ENCODE assay signal across 18 cellular contexts in the genomic region with DNA sequence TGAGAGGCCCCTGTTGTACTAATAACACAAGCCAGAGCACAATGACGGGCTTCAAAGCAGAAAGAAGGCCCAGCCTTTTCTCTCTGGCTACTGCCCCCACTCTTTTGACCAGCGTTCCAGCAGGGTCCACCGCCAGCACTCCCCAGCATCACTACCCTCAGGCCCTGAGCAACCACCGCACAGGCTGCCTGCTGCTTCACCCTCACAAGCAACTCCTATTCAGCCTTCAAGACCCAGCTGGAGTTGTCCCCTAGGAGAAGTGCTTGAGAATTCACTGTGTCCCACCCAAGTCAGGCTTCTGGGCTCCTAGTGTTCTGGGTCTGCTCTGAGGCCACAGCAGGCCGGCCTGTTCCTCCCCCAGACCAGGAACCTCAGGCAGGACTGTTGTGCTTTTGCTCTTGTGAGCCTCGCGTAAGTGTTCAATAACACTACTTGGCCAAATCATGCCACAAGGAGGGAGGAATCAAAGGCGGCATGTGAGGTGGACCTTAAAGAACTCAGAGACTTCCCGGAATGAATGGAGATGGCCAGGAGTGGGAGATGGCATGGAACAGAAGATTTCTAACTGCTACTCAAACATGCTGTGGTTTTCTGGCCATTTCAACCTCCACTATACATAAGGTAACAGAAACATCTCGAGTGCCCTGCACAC.
DNase-seq lines count a peak whose midpoint lies in the region; ATAC-seq and TF ChIP-seq lines count a peak whose summit lies in the region.
"Had no signal": no experiment of that assay in that cellular context is flagged by ENCODE, and none has a peak within 500 bp of the region (broad histone marks: within the 10 kb centered on the region; RNA-seq: fewer than 3 reads in every experiment).

No MANE protein-coding gene starts in this region.

- H3K4me1 Mint-ChIP-seq in activated naive CD8-positive, alpha-beta T cell treated with anti-CD3 and anti-CD28 coated beads for 36 hours: peaks cover 97% of the 10 kb centered on the region
- H3K4me1 Mint-ChIP-seq in nephron: peaks cover 86% of the 10 kb centered on the region

- H3K27ac ChIP-seq in SK-N-SH (ENCODE audit: low read depth in 2 of 2, low read length in 1 of 2): no peak overlapping the region
- H3K27ac ChIP-seq: 22Rv1, C4-2B, right lobe of liver, WERI-Rb-1 had no signal

- H3K27ac Mint-ChIP-seq in activated naive CD8-positive, alpha-beta T cell treated with anti-CD3 and anti-CD28 coated beads for 36 hours: peak overlapping the region; percentile 100
- H3K27ac Mint-ChIP-seq in nephron: peak overlapping the region in 2 of 3 experiments; percentile 65 to 91

- DNase-seq in SK-N-SH: no peak
- DNase-seq in ELF-1 (ENCODE audit: low read depth, low spot score): peak; percentile 18
- no peak for DNase-seq in activated naive CD8-positive, alpha-beta T cell treated with anti-CD3 and anti-CD28 coated beads for 36 hours
- no peak for DNase-seq in central memory CD4-positive, alpha-beta T cell
- DNase-seq: amygdala, EL, GOT3, NCI-H1694, NCI-H446 treated with DMSO at 0.1 percent for 48 hours, right lobe of liver, trophoblast cell, WERI-Rb-1 had no signal

- POLR2A ChIA-PET in SK-N-SH (lab: Yijun Ruan, JAX): no interaction called here

- no peak overlapping the region for H3K4me3 ChIP-seq in SK-N-SH (ENCODE audit: low read depth in 2 of 2, low read length in 1 of 2)
- H3K4me3 ChIP-seq: right lobe of liver had no signal

- peaks cover 0 to 54% of the 10 kb centered on the region in 2 experiments; a peak in 1 of 4 replicates for H3K4me1 ChIP-seq in SK-N-SH (ENCODE audit: control insufficient read depth in 1 of 2, insufficient read depth in 2 of 2, low read depth in 1 of 2, low read length in 1 of 2)

- no peak overlapping the region for H3K4me3 Mint-ChIP-seq in activated naive CD8-positive, alpha-beta T cell treated with anti-CD3 and anti-CD28 coated beads for 36 hours
- H3K4me3 Mint-ChIP-seq in nephron: no peak overlapping the region

- TF ChIP-seq CTCF in SK-N-SH (IDR thresholded peaks at IDR 0.05): no peak
- no peak for TF ChIP-seq CTCF in nephron (IDR thresholded peaks at IDR 0.05; ENCODE audit: unreplicated experiment in 3 of 3)

- H3F3A ChIP-seq in SK-N-SH (replicated peaks; ENCODE audit: insufficient read depth): no peaks in the 10 kb centered on the region

- CTCF ChIA-PET in SK-N-SH (lab: Yijun Ruan, JAX): interaction anchor here (9.6 to 16.0 kb wide), 2 partner anchors 46 to 89 kb away, joined by 154 to 300 read pairs; a partner anchor contains a TSS

- H4K20me1 ChIP-seq in SK-N-SH (ENCODE audit: insufficient read depth): no peaks in the 10 kb centered on the region

- H3K79me2 ChIP-seq in SK-N-SH (ENCODE audit: insufficient read depth): no peaks in the 10 kb centered on the region

- H3K27me3 Mint-ChIP-seq in activated naive CD8-positive, alpha-beta T cell treated with anti-CD3 and anti-CD28 coated beads for 36 hours: no peaks in the 10 kb centered on the region
- peaks cover 9% of the 10 kb centered on the region for H3K27me3 Mint-ChIP-seq in nephron (ENCODE audit: low read depth)

- no peaks in the 10 kb centered on the region for H3K9me3 Mint-ChIP-seq in activated naive CD8-positive, alpha-beta T cell treated with anti-CD3 and anti-CD28 coated beads for 36 hours
- H3K9me3 Mint-ChIP-seq in nephron: no peaks in the 10 kb centered on the region

- no peak for TF ChIP-seq RAD21 in SK-N-SH (IDR thresholded peaks at IDR 0.05; ENCODE audit: low read length)

- H3K9ac ChIP-seq in SK-N-SH: no peak overlapping the region

- ATAC-seq in SK-N-SH treated with all-trans-retinoic acid at 6 μM for 48 hours (no peak), HG02938 (IDR thresholded peaks at IDR 0.05; ENCODE audit: unreplicated experiment) (no peak), GM19328 (IDR thresholded peaks at IDR 0.05; ENCODE audit: unreplicated experiment) (no peak)
- ATAC-seq: right lobe of liver had no signal

- TF ChIP-seq EP300 in SK-N-SH (IDR thresholded peaks at IDR 0.05; ENCODE audit: borderline replicate concordance in 1 of 2, low read depth in 1 of 2, low read length in 1 of 2): no peak

- 83% methylated on average over 10 of the region's 10 CpGs for WGBS in SK-N-SH (ENCODE audit: low lambda C conversion rate)

- peaks cover 53% of the 10 kb centered on the region for H3K36me3 Mint-ChIP-seq in activated naive CD8-positive, alpha-beta T cell treated with anti-CD3 and anti-CD28 coated beads for 36 hours
- H3K36me3 Mint-ChIP-seq in nephron (ENCODE audit: low read depth): no peaks in the 10 kb centered on the region

- no peaks in the 10 kb centered on the region for H3K27me3 ChIP-seq in SK-N-SH (ENCODE audit: insufficient read depth)
- H3K27me3 ChIP-seq: right lobe of liver had no signal

- no peaks in the 10 kb centered on the region for H3K9me2 ChIP-seq in SK-N-SH

- H2AFZ ChIP-seq in SK-N-SH (ENCODE audit: low read depth): no peak overlapping the region

- no peak overlapping the region for H3K4me2 ChIP-seq in SK-N-SH

- no peaks in the 10 kb centered on the region for H3K36me3 ChIP-seq in SK-N-SH (replicated peaks in 1 of 2; ENCODE audit: control insufficient read depth in 1 of 2, insufficient read depth in 2 of 2, low read length in 1 of 2)
- H3K36me3 ChIP-seq: right lobe of liver had no signal

- no peaks in the 10 kb centered on the region for H3K9me3 ChIP-seq in SK-N-SH
- H3K9me3 ChIP-seq: right lobe of liver had no signal

TF ChIP-seq in SK-N-SH treated with all-trans-retinoic acid at 6 μM for 48 hours, 23 proteins besides CTCF, POLR2A, EP300 and RAD21:
- TF ChIP-seq ZNF565 (CRISPR knock-in tag; conservative IDR thresholded peaks at IDR 0.05; ENCODE audit: low read depth): no peak
- peak; percentile 84 for TF ChIP-seq ZFP3 (CRISPR knock-in tag; IDR thresholded peaks at IDR 0.05)

TF ChIP-seq in SK-N-SH, 30 proteins besides CTCF, POLR2A, EP300 and RAD21:
- TF ChIP-seq NFIC (IDR thresholded peaks at IDR 0.05; ENCODE audit: borderline replicate concordance) (no peak), POLR2AphosphoS5 (IDR thresholded peaks at IDR 0.05; ENCODE audit: low read depth, low read length) (no peak), RCOR1 (IDR thresholded peaks at IDR 0.05; ENCODE audit: low read length) (no peak), TCF12 (IDR thresholded peaks at IDR 0.05) (no peak), CHD2 (IDR thresholded peaks at IDR 0.05; ENCODE audit: low read length, partially characterized antibody) (no peak), EZH2phosphoT487 (IDR thresholded peaks at IDR 0.05; ENCODE audit: borderline replicate concordance, low read depth) (no peak), TAF1 (IDR thresholded peaks at IDR 0.05; ENCODE audit: borderline replicate concordance, low read depth, low read length) (no peak), RXRA (IDR thresholded peaks at IDR 0.05; ENCODE audit: borderline replicate concordance, low read depth) (no peak), GABPA (IDR thresholded peaks at IDR 0.05; ENCODE audit: low read depth) (no peak), MEF2A (IDR thresholded peaks at IDR 0.05; ENCODE audit: borderline replicate concordance, low read depth) (no peak), TEAD4 (IDR thresholded peaks at IDR 0.05; ENCODE audit: borderline replicate concordance, insufficient read depth) (no peak), GATA2 (CRISPR knock-in tag; IDR thresholded peaks at IDR 0.05) (no peak), FOXJ3 (CRISPR knock-in tag; IDR thresholded peaks at IDR 0.05) (no peak)
- TF ChIP-seq, protein P1, sequence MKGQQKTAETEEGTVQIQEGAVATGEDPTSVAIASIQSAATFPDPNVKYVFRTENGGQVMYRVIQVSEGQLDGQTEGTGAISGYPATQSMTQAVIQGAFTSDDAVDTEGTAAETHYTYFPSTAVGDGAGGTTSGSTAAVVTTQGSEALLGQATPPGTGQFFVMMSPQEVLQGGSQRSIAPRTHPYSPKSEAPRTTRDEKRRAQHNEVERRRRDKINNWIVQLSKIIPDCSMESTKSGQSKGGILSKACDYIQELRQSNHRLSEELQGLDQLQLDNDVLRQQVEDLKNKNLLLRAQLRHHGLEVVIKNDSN (IDR thresholded peaks at IDR 0.05; ENCODE audit: borderline replicate concordance, low read depth): no peak
- TF ChIP-seq, protein P2, sequence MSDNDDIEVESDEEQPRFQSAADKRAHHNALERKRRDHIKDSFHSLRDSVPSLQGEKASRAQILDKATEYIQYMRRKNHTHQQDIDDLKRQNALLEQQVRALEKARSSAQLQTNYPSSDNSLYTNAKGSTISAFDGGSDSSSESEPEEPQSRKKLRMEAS (IDR thresholded peaks at IDR 0.05; ENCODE audit: low read depth): no peak
- TF ChIP-seq, protein P3, sequence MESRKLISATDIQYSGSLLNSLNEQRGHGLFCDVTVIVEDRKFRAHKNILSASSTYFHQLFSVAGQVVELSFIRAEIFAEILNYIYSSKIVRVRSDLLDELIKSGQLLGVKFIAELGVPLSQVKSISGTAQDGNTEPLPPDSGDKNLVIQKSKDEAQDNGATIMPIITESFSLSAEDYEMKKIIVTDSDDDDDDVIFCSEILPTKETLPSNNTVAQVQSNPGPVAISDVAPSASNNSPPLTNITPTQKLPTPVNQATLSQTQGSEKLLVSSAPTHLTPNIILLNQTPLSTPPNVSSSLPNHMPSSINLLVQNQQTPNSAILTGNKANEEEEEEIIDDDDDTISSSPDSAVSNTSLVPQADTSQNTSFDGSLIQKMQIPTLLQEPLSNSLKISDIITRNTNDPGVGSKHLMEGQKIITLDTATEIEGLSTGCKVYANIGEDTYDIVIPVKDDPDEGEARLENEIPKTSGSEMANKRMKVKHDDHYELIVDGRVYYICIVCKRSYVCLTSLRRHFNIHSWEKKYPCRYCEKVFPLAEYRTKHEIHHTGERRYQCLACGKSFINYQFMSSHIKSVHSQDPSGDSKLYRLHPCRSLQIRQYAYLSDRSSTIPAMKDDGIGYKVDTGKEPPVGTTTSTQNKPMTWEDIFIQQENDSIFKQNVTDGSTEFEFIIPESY (IDR thresholded peaks at IDR 0.05; ENCODE audit: borderline replicate concordance, low read depth): no peak
- TF ChIP-seq, protein P4, sequence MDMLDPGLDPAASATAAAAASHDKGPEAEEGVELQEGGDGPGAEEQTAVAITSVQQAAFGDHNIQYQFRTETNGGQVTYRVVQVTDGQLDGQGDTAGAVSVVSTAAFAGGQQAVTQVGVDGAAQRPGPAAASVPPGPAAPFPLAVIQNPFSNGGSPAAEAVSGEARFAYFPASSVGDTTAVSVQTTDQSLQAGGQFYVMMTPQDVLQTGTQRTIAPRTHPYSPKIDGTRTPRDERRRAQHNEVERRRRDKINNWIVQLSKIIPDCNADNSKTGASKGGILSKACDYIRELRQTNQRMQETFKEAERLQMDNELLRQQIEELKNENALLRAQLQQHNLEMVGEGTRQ (IDR thresholded peaks at IDR 0.05; ENCODE audit: borderline replicate concordance, low read depth, low read length): no peak
TF ChIP-seq in SK-N-SH: peak in this region for 0.
